1 cellular context compared by ENCODE assay signal in the genomic region with DNA sequence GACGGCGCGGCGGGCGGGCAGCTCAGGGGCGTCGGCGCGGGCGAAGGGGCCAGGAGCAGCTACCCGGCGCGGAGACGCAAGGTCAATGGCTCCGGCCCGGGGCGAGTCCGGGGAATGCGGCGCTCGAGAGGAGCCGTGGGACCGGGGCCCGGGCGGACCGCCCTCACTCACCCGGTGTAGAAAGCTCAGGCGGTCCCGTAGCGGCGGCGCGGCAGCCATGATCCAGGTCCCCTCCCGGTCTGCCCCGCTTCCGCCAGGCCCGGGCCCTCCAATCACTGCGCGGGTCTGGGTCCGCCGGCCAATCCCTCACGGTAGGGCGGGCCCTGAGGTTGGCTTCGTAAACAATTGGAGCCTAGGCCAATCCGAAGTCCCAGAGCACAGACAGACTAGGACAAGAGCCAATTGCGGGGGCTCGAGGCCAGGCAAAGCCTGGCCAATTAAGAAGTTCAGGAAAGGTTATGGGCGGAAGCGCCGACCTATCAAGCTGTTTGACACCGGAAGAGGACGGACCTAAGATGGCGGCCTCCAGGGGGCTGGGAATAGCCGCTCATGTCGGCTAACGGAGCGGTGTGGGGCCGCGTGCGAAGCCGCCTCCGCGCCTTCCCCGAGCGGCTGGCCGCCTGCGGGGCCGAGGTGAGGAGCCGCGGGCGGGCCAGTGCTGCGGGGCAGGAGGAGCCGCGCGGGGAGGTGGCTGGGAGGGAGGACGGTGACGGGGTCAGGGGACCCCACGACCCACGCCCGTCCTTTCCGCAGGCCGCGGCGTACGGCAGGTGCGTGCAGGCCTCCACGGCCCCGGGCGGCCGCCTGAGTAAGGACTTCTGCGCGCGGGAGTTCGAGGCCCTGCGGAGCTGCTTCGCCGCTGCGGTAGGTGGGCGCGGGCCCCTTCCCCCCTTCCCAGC.
A peak's percentile ranks its signal among the peaks of the same experiment; 100 is the strongest.
TF ChIP-seq lines count a peak whose summit lies in the region.

A gene with protein sequence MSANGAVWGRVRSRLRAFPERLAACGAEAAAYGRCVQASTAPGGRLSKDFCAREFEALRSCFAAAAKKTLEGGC (plus strand): TSS at position 504 of the 899 bp plus-strand sequence. CDS start 46 bp downstream, at position 550.
A gene with protein sequence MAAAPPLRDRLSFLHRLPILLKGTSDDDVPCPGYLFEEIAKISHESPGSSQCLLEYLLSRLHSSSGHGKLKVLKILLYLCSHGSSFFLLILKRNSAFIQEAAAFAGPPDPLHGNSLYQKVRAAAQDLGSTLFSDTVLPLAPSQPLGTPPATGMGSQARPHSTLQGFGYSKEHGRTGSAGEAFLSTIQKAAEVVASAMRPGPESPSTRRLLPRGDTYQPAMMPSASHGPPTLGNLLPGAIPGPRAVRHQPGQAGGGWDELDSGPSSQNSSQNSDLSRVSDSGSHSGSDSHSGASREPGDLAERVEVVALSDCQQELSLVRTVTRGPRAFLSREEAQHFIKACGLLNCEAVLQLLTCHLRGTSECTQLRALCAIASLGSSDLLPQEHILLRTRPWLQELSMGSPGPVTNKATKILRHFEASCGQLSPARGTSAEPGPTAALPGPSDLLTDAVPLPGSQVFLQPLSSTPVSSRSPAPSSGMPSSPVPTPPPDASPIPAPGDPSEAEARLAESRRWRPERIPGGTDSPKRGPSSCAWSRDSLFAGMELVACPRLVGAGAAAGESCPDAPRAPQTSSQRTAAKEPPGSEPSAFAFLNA (minus strand): TSS at position 241 of the 899 bp plus-strand sequence. CDS start 22 bp downstream, at position 219.

TF ChIP-seq in SK-N-SH, 30 proteins besides CTCF, POLR2A, EP300 and RAD21 (continued from another document):
- TF ChIP-seq, protein P1, sequence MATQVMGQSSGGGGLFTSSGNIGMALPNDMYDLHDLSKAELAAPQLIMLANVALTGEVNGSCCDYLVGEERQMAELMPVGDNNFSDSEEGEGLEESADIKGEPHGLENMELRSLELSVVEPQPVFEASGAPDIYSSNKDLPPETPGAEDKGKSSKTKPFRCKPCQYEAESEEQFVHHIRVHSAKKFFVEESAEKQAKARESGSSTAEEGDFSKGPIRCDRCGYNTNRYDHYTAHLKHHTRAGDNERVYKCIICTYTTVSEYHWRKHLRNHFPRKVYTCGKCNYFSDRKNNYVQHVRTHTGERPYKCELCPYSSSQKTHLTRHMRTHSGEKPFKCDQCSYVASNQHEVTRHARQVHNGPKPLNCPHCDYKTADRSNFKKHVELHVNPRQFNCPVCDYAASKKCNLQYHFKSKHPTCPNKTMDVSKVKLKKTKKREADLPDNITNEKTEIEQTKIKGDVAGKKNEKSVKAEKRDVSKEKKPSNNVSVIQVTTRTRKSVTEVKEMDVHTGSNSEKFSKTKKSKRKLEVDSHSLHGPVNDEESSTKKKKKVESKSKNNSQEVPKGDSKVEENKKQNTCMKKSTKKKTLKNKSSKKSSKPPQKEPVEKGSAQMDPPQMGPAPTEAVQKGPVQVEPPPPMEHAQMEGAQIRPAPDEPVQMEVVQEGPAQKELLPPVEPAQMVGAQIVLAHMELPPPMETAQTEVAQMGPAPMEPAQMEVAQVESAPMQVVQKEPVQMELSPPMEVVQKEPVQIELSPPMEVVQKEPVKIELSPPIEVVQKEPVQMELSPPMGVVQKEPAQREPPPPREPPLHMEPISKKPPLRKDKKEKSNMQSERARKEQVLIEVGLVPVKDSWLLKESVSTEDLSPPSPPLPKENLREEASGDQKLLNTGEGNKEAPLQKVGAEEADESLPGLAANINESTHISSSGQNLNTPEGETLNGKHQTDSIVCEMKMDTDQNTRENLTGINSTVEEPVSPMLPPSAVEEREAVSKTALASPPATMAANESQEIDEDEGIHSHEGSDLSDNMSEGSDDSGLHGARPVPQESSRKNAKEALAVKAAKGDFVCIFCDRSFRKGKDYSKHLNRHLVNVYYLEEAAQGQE (IDR thresholded peaks at IDR 0.05; ENCODE audit: low read depth, low read length), result no peak
- TF ChIP-seq POLR2AphosphoS5 (IDR thresholded peaks at IDR 0.05; ENCODE audit: low read depth, low read length) (peak; percentile 73), EZH2phosphoT487 (IDR thresholded peaks at IDR 0.05; ENCODE audit: borderline replicate concordance, low read depth) (no peak), GABPA (IDR thresholded peaks at IDR 0.05; ENCODE audit: low read depth) (peak; percentile 87), RCOR1 (IDR thresholded peaks at IDR 0.05; ENCODE audit: low read length) (no peak), SMC3 (IDR thresholded peaks at IDR 0.05; ENCODE audit: low read depth, low read length) (no peak), ELF1 (IDR thresholded peaks at IDR 0.05) (peak; percentile 100), NRF1 (IDR thresholded peaks at IDR 0.05; ENCODE audit: low read depth, low read length) (no peak), FOXM1 (IDR thresholded peaks at IDR 0.05; ENCODE audit: low read depth) (no peak), JUND (IDR thresholded peaks at IDR 0.05) (no peak), YY1 (IDR thresholded peaks at IDR 0.05; ENCODE audit: low read depth) (peak; percentile 96), RXRA (IDR thresholded peaks at IDR 0.05; ENCODE audit: borderline replicate concordance, low read depth) (no peak), MXI1 (IDR thresholded peaks at IDR 0.05; ENCODE audit: low read depth, low read length) (peak; percentile 96), FOSL2 (IDR thresholded peaks at IDR 0.05; ENCODE audit: borderline replicate concordance, low read depth) (no peak), TEAD4 (IDR thresholded peaks at IDR 0.05; ENCODE audit: borderline replicate concordance, insufficient read depth) (no peak), SIN3A (IDR thresholded peaks at IDR 0.05; ENCODE audit: borderline replicate concordance, low read depth, low read length) (peak; percentile 66), TCF12 (IDR thresholded peaks at IDR 0.05) (no peak), NFIC (IDR thresholded peaks at IDR 0.05; ENCODE audit: borderline replicate concordance) (no peak)
- TF ChIP-seq, protein P2, sequence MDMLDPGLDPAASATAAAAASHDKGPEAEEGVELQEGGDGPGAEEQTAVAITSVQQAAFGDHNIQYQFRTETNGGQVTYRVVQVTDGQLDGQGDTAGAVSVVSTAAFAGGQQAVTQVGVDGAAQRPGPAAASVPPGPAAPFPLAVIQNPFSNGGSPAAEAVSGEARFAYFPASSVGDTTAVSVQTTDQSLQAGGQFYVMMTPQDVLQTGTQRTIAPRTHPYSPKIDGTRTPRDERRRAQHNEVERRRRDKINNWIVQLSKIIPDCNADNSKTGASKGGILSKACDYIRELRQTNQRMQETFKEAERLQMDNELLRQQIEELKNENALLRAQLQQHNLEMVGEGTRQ (IDR thresholded peaks at IDR 0.05; ENCODE audit: borderline replicate concordance, low read depth, low read length), result no peak
- TF ChIP-seq, protein P3, sequence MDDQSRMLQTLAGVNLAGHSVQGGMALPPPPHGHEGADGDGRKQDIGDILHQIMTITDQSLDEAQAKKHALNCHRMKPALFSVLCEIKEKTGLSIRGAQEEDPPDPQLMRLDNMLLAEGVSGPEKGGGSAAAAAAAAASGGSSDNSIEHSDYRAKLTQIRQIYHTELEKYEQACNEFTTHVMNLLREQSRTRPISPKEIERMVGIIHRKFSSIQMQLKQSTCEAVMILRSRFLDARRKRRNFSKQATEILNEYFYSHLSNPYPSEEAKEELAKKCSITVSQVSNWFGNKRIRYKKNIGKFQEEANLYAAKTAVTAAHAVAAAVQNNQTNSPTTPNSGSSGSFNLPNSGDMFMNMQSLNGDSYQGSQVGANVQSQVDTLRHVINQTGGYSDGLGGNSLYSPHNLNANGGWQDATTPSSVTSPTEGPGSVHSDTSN (IDR thresholded peaks at IDR 0.05), result peak; percentile 100
- TF ChIP-seq, protein P4, sequence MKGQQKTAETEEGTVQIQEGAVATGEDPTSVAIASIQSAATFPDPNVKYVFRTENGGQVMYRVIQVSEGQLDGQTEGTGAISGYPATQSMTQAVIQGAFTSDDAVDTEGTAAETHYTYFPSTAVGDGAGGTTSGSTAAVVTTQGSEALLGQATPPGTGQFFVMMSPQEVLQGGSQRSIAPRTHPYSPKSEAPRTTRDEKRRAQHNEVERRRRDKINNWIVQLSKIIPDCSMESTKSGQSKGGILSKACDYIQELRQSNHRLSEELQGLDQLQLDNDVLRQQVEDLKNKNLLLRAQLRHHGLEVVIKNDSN (IDR thresholded peaks at IDR 0.05; ENCODE audit: borderline replicate concordance, low read depth), result no peak
TF ChIP-seq in SK-N-SH: peak in this region for 12.
